ENCODE assay signal across 9 cellular contexts in genomic region chr2:196159223-196159892, GRCh38. TPM values are rescaled to one million over a fixed set of nuclear protein-coding genes. Genes with fewer than 3 reads are reported as not detected.
DNase-seq lines count a peak whose midpoint lies in the region; ATAC-seq and TF ChIP-seq lines count a peak whose summit lies in the region.
"Had no signal": no experiment of that assay in that cellular context is flagged by ENCODE, and none has a peak within 500 bp of the region (broad histone marks: within the 10 kb centered on the region; RNA-seq: fewer than 3 reads in every experiment).

No MANE protein-coding gene starts in this region.

- TF ChIP-seq CTCF in lower lobe of right lung (IDR thresholded peaks at IDR 0.05) (no peak), transverse colon (IDR thresholded peaks at IDR 0.05) (no peak)

- H3K27ac Mint-ChIP-seq in activated naive CD4-positive, alpha-beta T cell treated with anti-CD3 and anti-CD28 coated beads, Interleukin-2, amount 10 ng/mL, durations not matched to agents 7 days and 5 days = peak overlapping the region; percentile 87
- peak overlapping the region; percentile 90 for H3K27ac Mint-ChIP-seq in activated CD4-positive, alpha-beta memory T cell treated with anti-CD3 and anti-CD28 coated beads, Interleukin-2, amount 10 ng/mL, durations not matched to agents 7 days and 5 days
- H3K27ac Mint-ChIP-seq: nephron had no signal

- in situ Hi-C loops in transverse colon (cut with MboI; ENCODE audit: low pct_ligation_motif_present in 1 of 4, low pct_unique_long_range_greater_than_20kb in 1 of 4, low sequenced_read_pairs in 3 of 4) = loop anchor here in 1 of 4 donors (25.0 kb wide), 1 partner anchor 103 kb away; no protein-coding TSS in a partner anchor

- TF ChIP-seq EP300 in transverse colon (IDR thresholded peaks at IDR 0.05; ENCODE audit: low read depth) = no peak

- H3K4me1 ChIP-seq in lower lobe of right lung = peaks cover 5% of the 10 kb centered on the region
- peaks cover 0 to 15% (median 7%) of the 10 kb centered on the region in 4 donors for H3K4me1 ChIP-seq in transverse colon

- ATAC-seq in lower lobe of right lung (peak; percentile 8 to 13), HG03442 (IDR thresholded peaks at IDR 0.05; ENCODE audit: unreplicated experiment) (no peak), GM19467 (IDR thresholded peaks at IDR 0.05; ENCODE audit: unreplicated experiment) (no peak)

- intact Hi-C loops in lower lobe of right lung (cut with DNase I) (no loop called here), transverse colon (cut with DNase I; ENCODE audit: low total_unique reads) (no loop called here)

- H3K27ac ChIP-seq in lower lobe of right lung (peak overlapping the region; percentile 38), transverse colon (peak overlapping the region; percentile 63 to 72 (median 69))

- no peaks in the 10 kb centered on the region for H3K27me3 Mint-ChIP-seq in activated naive CD4-positive, alpha-beta T cell treated with anti-CD3 and anti-CD28 coated beads, Interleukin-2, amount 10 ng/mL, durations not matched to agents 7 days and 5 days
- H3K27me3 Mint-ChIP-seq in activated CD4-positive, alpha-beta memory T cell treated with anti-CD3 and anti-CD28 coated beads, Interleukin-2, amount 10 ng/mL, durations not matched to agents 7 days and 5 days = no peaks in the 10 kb centered on the region

- POLR2A ChIA-PET in activated CD4-positive, alpha-beta memory T cell treated with anti-CD3 and anti-CD28 coated beads, Interleukin-2, amount 10 ng/mL, durations not matched to agents 7 days and 5 days (lab: Charles Lee) = interaction anchor here (0.9 to 12.5 kb wide), 18 partner anchors 7 to 617 kb away, joined by 3 to 383 read pairs (median 6); partner anchors contain the start of gene STK17B

- peak overlapping the region; percentile 78 for H3K4me3 Mint-ChIP-seq in activated naive CD4-positive, alpha-beta T cell treated with anti-CD3 and anti-CD28 coated beads, Interleukin-2, amount 10 ng/mL, durations not matched to agents 7 days and 5 days
- H3K4me3 Mint-ChIP-seq in activated CD4-positive, alpha-beta memory T cell treated with anti-CD3 and anti-CD28 coated beads, Interleukin-2, amount 10 ng/mL, durations not matched to agents 7 days and 5 days = peak overlapping the region; percentile 75
- H3K4me3 Mint-ChIP-seq: nephron had no signal

- H3K36me3 ChIP-seq in lower lobe of right lung (peaks cover 39% of the 10 kb centered on the region), transverse colon (peaks cover 0 to 9% (median 3%) of the 10 kb centered on the region in 4 donors)

- WGBS in transverse colon (ENCODE audit: low coverage in 1 of 2), 2 donors = 72 to 84% methylated on average over 2 to 5 of the region's 5 CpGs

- peaks cover 79% of the 10 kb centered on the region for H3K36me3 Mint-ChIP-seq in activated naive CD4-positive, alpha-beta T cell treated with anti-CD3 and anti-CD28 coated beads, Interleukin-2, amount 10 ng/mL, durations not matched to agents 7 days and 5 days
- H3K36me3 Mint-ChIP-seq in activated CD4-positive, alpha-beta memory T cell treated with anti-CD3 and anti-CD28 coated beads, Interleukin-2, amount 10 ng/mL, durations not matched to agents 7 days and 5 days (ENCODE audit: low read depth) = peaks cover 84% of the 10 kb centered on the region

- H3K4me3 ChIP-seq in lower lobe of right lung = no peak overlapping the region
- H3K4me3 ChIP-seq in transverse colon = no peak overlapping the region

- peak; percentile 68 for DNase-seq in activated naive CD4-positive, alpha-beta T cell treated with anti-CD3 and anti-CD28 coated beads, Interleukin-2, amount 10 ng/mL, durations not matched to agents 7 days and 5 days
- no peak for DNase-seq in activated naive CD4-positive, alpha-beta T cell treated with Interleukin-2 at 50 U/mL for 16 hours
- DNase-seq in activated CD4-positive, alpha-beta memory T cell treated with anti-CD3 and anti-CD28 coated beads, Interleukin-2, amount 10 ng/mL, durations not matched to agents 7 days and 5 days = peak; percentile 66
- DNase-seq in lower lobe of right lung (no peak), transverse colon (no peak), germinal center (ENCODE audit: low spot score) (no peak)

- H3K9me3 ChIP-seq in lower lobe of right lung = no peaks in the 10 kb centered on the region
- no peaks in the 10 kb centered on the region for H3K9me3 ChIP-seq in transverse colon

- no peaks in the 10 kb centered on the region for H3K9me3 Mint-ChIP-seq in activated naive CD4-positive, alpha-beta T cell treated with anti-CD3 and anti-CD28 coated beads, Interleukin-2, amount 10 ng/mL, durations not matched to agents 7 days and 5 days
- H3K9me3 Mint-ChIP-seq in activated CD4-positive, alpha-beta memory T cell treated with anti-CD3 and anti-CD28 coated beads, Interleukin-2, amount 10 ng/mL, durations not matched to agents 7 days and 5 days = no peaks in the 10 kb centered on the region
- H3K9me3 Mint-ChIP-seq: nephron had no signal

- TF ChIP-seq POLR2A in transverse colon (IDR thresholded peaks at IDR 0.05) = no peak

- CTCF ChIA-PET in activated naive CD4-positive, alpha-beta T cell treated with anti-CD3 and anti-CD28 coated beads, Interleukin-2, amount 10 ng/mL, durations not matched to agents 7 days and 5 days (lab: Charles Lee) = interaction anchor here (0.9 to 1.8 kb wide), 4 partner anchors 8 to 117 kb away, joined by 3 to 4 read pairs (median 4); no protein-coding TSS in a partner anchor
- CTCF ChIA-PET in activated CD4-positive, alpha-beta memory T cell treated with anti-CD3 and anti-CD28 coated beads, Interleukin-2, amount 10 ng/mL, durations not matched to agents 7 days and 5 days (lab: Charles Lee) = interaction anchor here (0.7 to 4.7 kb wide), 6 partner anchors 10 to 178 kb away, joined by 3 to 19 read pairs (median 5); partner anchors contain the start of genes DNAH7 and STK17B

- H3K27me3 ChIP-seq in lower lobe of right lung (ENCODE audit: low read depth) (no peaks in the 10 kb centered on the region), transverse colon (no peaks in the 10 kb centered on the region)

- H3K4me1 Mint-ChIP-seq in activated naive CD4-positive, alpha-beta T cell treated with anti-CD3 and anti-CD28 coated beads, Interleukin-2, amount 10 ng/mL, durations not matched to agents 7 days and 5 days = peaks cover 72% of the 10 kb centered on the region
- H3K4me1 Mint-ChIP-seq in activated CD4-positive, alpha-beta memory T cell treated with anti-CD3 and anti-CD28 coated beads, Interleukin-2, amount 10 ng/mL, durations not matched to agents 7 days and 5 days = peaks cover 71% of the 10 kb centered on the region
- H3K4me1 Mint-ChIP-seq: nephron had no signal

RNA-seq across cellular contexts. Expression of gene STK17B, which starts 12.0 kb away (rescaled TPM):
- 100 to 1,000 TPM; 365 to 367 TPM for total RNA-seq in activated CD4-positive, alpha-beta memory T cell treated with anti-CD3 and anti-CD28 coated beads, Interleukin-2, amount 10 ng/mL, durations not matched to agents 7 days and 5 days
- total RNA-seq in lower lobe of right lung (54.0 TPM), transverse colon (10 to 100 TPM; 16.7 to 80.3 (median 67.3) TPM)

Comparison
In these comparisons a context has a peak if more than half of its experiments do, and no peak if none do; other contexts are left out.
1. DNase-seq: peak in activated naive CD4-positive, alpha-beta T cell treated with anti-CD3 and anti-CD28 coated beads, Interleukin-2, amount 10 ng/mL, durations not matched to agents 7 days and 5 days (single experiment) and activated CD4-positive, alpha-beta memory T cell treated with anti-CD3 and anti-CD28 coated beads, Interleukin-2, amount 10 ng/mL, durations not matched to agents 7 days and 5 days (single experiment); none in activated naive CD4-positive, alpha-beta T cell treated with Interleukin-2 at 50 U/mL for 16 hours (single experiment), lower lobe of right lung (single experiment), transverse colon (single experiment) and germinal center (single experiment).
2. ATAC-seq: peak in lower lobe of right lung (2 of 2); none in HG03442 (single experiment) and GM19467 (single experiment).